24 cellular contexts compared by ENCODE assay signal in genomic region chr14:32342151-32342853, GRCh38. TPM values are rescaled to one million over a fixed set of nuclear protein-coding genes. Genes with fewer than 3 reads are reported as not detected.
DNase-seq lines count a peak whose midpoint lies in the region; ATAC-seq, FAIRE-seq and TF ChIP-seq lines count a peak whose summit lies in the region.
"Had no signal": no experiment of that assay in that cellular context is flagged by ENCODE, and none has a peak within 500 bp of the region (broad histone marks: within the 10 kb centered on the region; RNA-seq: fewer than 3 reads in every experiment).

No MANE protein-coding gene starts in this region.

- intact Hi-C loops in HepG2 (cut with micrococcal nuclease; ENCODE audit: unreplicated experiment) (no loop called here), right lobe of liver (cut with DNase I) (no loop called here)

- no peaks in the 10 kb centered on the region for H3K9me3 ChIP-seq in HepG2 (ENCODE audit: low read length)
- no peaks in the 10 kb centered on the region for H3K9me3 ChIP-seq in right lobe of liver
- H3K9me3 ChIP-seq in astrocyte (ENCODE audit: insufficient read depth, low read depth, low read length) = no peaks in the 10 kb centered on the region
- H3K9me3 ChIP-seq: adrenal gland, stomach had no signal

- H3K27ac ChIP-seq in HepG2 (ENCODE audit: extremely low read length, insufficient read depth, low read length) (no peak overlapping the region), right lobe of liver (no peak overlapping the region), astrocyte (ENCODE audit: low read depth, low read length) (no peak overlapping the region)
- H3K27ac ChIP-seq: adrenal gland, stomach had no signal

- H3K9me3 Mint-ChIP-seq in astrocyte (ENCODE audit: unreplicated experiment) (no peaks in the 10 kb centered on the region), chondrocyte (ENCODE audit: low read depth) (no peaks in the 10 kb centered on the region)
- H3K9me3 Mint-ChIP-seq: activated T-cell treated with anti-CD3 and anti-CD28 coated beads, Interleukin-2, amount 50 U/mL, for 4 hours; endodermal cell; type B pancreatic cell had no signal

- in situ Hi-C loops in HepG2 (cut with HindIII; ENCODE audit: extremely low pct_ligation_motif_present, low pct_unique_long_range_greater_than_20kb) = no loop called here

- no peak for TF ChIP-seq RAD21 in HepG2 (CRISPR knock-in tag; IDR thresholded peaks at IDR 0.05)

- H3K4me1 Mint-ChIP-seq in astrocyte (ENCODE audit: low read depth, unreplicated experiment) = peaks cover 19% of the 10 kb centered on the region
- peaks cover 25% of the 10 kb centered on the region for H3K4me1 Mint-ChIP-seq in chondrocyte (ENCODE audit: low read depth)
- H3K4me1 Mint-ChIP-seq: B cell; CD8-positive, alpha-beta memory T cell; endodermal cell had no signal

- H3K27me3 Mint-ChIP-seq in astrocyte (ENCODE audit: low read depth, unreplicated experiment) = no peaks in the 10 kb centered on the region
- no peaks in the 10 kb centered on the region for H3K27me3 Mint-ChIP-seq in chondrocyte (ENCODE audit: low read depth)
- H3K27me3 Mint-ChIP-seq: progenitor cell of endocrine pancreas, type B pancreatic cell had no signal

- H3K9ac ChIP-seq in HepG2 (ENCODE audit: insufficient read depth, low read depth, low read length) (no peak overlapping the region), astrocyte (ENCODE audit: low read length) (no peak overlapping the region)

- FAIRE-seq in HepG2 (lab: Jason Lieb, UNC) = no peak
- no peak for FAIRE-seq in astrocyte (lab: Jason Lieb, UNC)

- peaks cover 6% of the 10 kb centered on the region; the same call in 1 of the 2 replicates for H3K4me1 ChIP-seq in HepG2 (ENCODE audit: insufficient read depth, low read length)
- H3K4me1 ChIP-seq in right lobe of liver = no peaks in the 10 kb centered on the region
- H3K4me1 ChIP-seq in astrocyte (ENCODE audit: insufficient read depth, low read length) = no peaks in the 10 kb centered on the region
- H3K4me1 ChIP-seq: adrenal gland, stomach had no signal

- no peaks in the 10 kb centered on the region for H3K36me3 Mint-ChIP-seq in astrocyte (ENCODE audit: low read depth, unreplicated experiment)
- H3K36me3 Mint-ChIP-seq in chondrocyte (ENCODE audit: low read depth) = peaks cover 2% of the 10 kb centered on the region
- H3K36me3 Mint-ChIP-seq: CD8-positive, alpha-beta memory T cell; type B pancreatic cell had no signal

- no peak for TF ChIP-seq CTCF in HepG2 (CRISPR knock-in tag; IDR thresholded peaks at IDR 0.05)
- TF ChIP-seq CTCF in right lobe of liver (IDR thresholded peaks at IDR 0.05) = no peak
- TF ChIP-seq CTCF in astrocyte (IDR thresholded peaks at IDR 0.05; ENCODE audit: insufficient read depth, low read depth, low read length) = no peak
- TF ChIP-seq CTCF in chondrocyte (IDR thresholded peaks at IDR 0.05) = no peak

- no peak for TF ChIP-seq EP300 in HepG2 (IDR thresholded peaks at IDR 0.05; ENCODE audit: low read depth in 2 of 2, low read length in 2 of 2)
- no peak for TF ChIP-seq EP300 in HepG2 (CRISPR knock-in tag; IDR thresholded peaks at IDR 0.05; ENCODE audit: borderline replicate concordance)

- no peak overlapping the region for H3K4me3 ChIP-seq in HepG2 (replicated peaks in 1 of 3; ENCODE audit: insufficient read depth in 1 of 3, low read depth in 2 of 3, low read length in 3 of 3)
- no peak overlapping the region for H3K4me3 ChIP-seq in right lobe of liver
- no peak overlapping the region for H3K4me3 ChIP-seq in astrocyte (ENCODE audit: insufficient read depth, low read depth, low read length)
- H3K4me3 ChIP-seq: adrenal gland, stomach had no signal

- ATAC-seq in HepG2 (peak; percentile 42; the same call in 2 of the 3 replicates), right lobe of liver (no peak), GM18498 (IDR thresholded peaks at IDR 0.05; ENCODE audit: unreplicated experiment) (no peak)
- ATAC-seq: activated T-cell treated with anti-CD3 and anti-CD28 coated beads, Interleukin-2, amount 50 U/mL, for 4 hours had no signal

- TF ChIP-seq POLR2A in HepG2 (IDR thresholded peaks at IDR 0.05; ENCODE audit: insufficient read depth in 1 of 2, low read depth in 2 of 2, low read length in 2 of 2) (no peak), right lobe of liver (IDR thresholded peaks at IDR 0.05) (no peak)

- H3K4me2 ChIP-seq in HepG2 (ENCODE audit: low read depth, low read length) (no peak overlapping the region), astrocyte (ENCODE audit: low read length) (no peak overlapping the region)

- no peak for DNase-seq in HepG2 (ENCODE audit: low spot score)
- no peak for DNase-seq in right lobe of liver
- no peak for DNase-seq in astrocyte (ENCODE audit: low read depth)
- peak; percentile 89 for DNase-seq in kidney tubule cell (ENCODE audit: low spot score)
- no peak for DNase-seq in stimulated activated naive CD4-positive, alpha-beta T cell (lab: John Stamatoyannopoulos, UW)
- no peak for DNase-seq in activated CD4-positive, alpha-beta T cell treated with anti-CD3 and anti-CD28 coated beads, Interleukin-2, amount 50 U/mL, for 1 hour
- DNase-seq in chondrocyte (ENCODE audit: low spot score) = no peak
- DNase-seq: activated CD4-positive, alpha-beta T cell treated with anti-CD3 and anti-CD28 coated beads for 4 hours; activated naive CD4-positive, alpha-beta T cell treated with Interleukin-2 at 50 U/mL for 16 hours; activated T-cell treated with anti-CD3 and anti-CD28 coated beads, Interleukin-2, amount 50 U/mL, for 4 hours; adrenal gland; CD8-positive, alpha-beta memory T cell; cortex of kidney; DMS79 treated with DMSO at 0.1 percent for 48 hours; endodermal cell; islet precursor cell; NCI-H1436; NCI-H510A; stomach; T-helper 1 cell had no signal

- H3K27me3 ChIP-seq in HepG2 (ENCODE audit: control insufficient read depth in 1 of 2, insufficient read depth in 2 of 2, low read length in 2 of 2) = no peaks in the 10 kb centered on the region
- no peaks in the 10 kb centered on the region for H3K27me3 ChIP-seq in right lobe of liver
- no peaks in the 10 kb centered on the region for H3K27me3 ChIP-seq in astrocyte (ENCODE audit: insufficient read depth, low read length)
- H3K27me3 ChIP-seq: adrenal gland, stomach had no signal

- no TSS peak for BruUV-seq in HepG2 (replicated peaks; lab: Mats Ljungman, UMichigan)

- H3K36me3 ChIP-seq in HepG2 (replicated peaks in 1 of 2; ENCODE audit: control insufficient read depth in 1 of 2, insufficient read depth in 2 of 2, low read length in 2 of 2) = no peaks in the 10 kb centered on the region
- H3K36me3 ChIP-seq in right lobe of liver = no peaks in the 10 kb centered on the region
- H3K36me3 ChIP-seq in astrocyte (ENCODE audit: insufficient read depth, low read length) = no peaks in the 10 kb centered on the region
- H3K36me3 ChIP-seq: adrenal gland, stomach had no signal

- no peak overlapping the region for H3K4me3 Mint-ChIP-seq in astrocyte (ENCODE audit: unreplicated experiment)
- no peak overlapping the region for H3K4me3 Mint-ChIP-seq in chondrocyte (ENCODE audit: unreplicated experiment)
- H3K4me3 Mint-ChIP-seq: activated T-cell treated with anti-CD3 and anti-CD28 coated beads, Interleukin-2, amount 50 U/mL, for 4 hours; B cell; CD8-positive, alpha-beta memory T cell; endodermal cell; type B pancreatic cell had no signal

- H3K27ac Mint-ChIP-seq in astrocyte (ENCODE audit: unreplicated experiment) (peak overlapping the region; percentile 4), chondrocyte (ENCODE audit: unreplicated experiment) (no peak overlapping the region)
- H3K27ac Mint-ChIP-seq: B cell; CD8-positive, alpha-beta memory T cell; progenitor cell of endocrine pancreas; type B pancreatic cell had no signal

- H4K20me1 ChIP-seq in HepG2 (ENCODE audit: insufficient read depth, low read length) (no peaks in the 10 kb centered on the region), astrocyte (ENCODE audit: insufficient read depth, low read length) (no peaks in the 10 kb centered on the region)

- CTCF ChIA-PET in HepG2 (lab: Yijun Ruan, JAX; ENCODE audit: low intra/inter-chr PET ratio, low total read pairs) = no interaction called here

- H2AFZ ChIP-seq in HepG2 (ENCODE audit: low read length) (no peak overlapping the region), astrocyte (ENCODE audit: low read depth, low read length) (no peak overlapping the region)

- 27% methylated on average over 2 of the region's 2 CpGs for WGBS in HepG2 (ENCODE audit: low lambda C conversion rate)
- 95% methylated on average over 2 of the region's 2 CpGs for WGBS in right lobe of liver (ENCODE audit: insufficient coverage, low coverage, low lambda C conversion rate, missing lambda C conversion rate)

- H3K79me2 ChIP-seq in HepG2 (ENCODE audit: insufficient read depth, low read length) (no peaks in the 10 kb centered on the region), astrocyte (ENCODE audit: insufficient read depth, low read length) (no peaks in the 10 kb centered on the region)

- POLR2A ChIA-PET in HepG2 (lab: Yijun Ruan, JAX) = no interaction called here

TF ChIP-seq in HepG2, 621 proteins besides CTCF, POLR2A, EP300 and RAD21 (continues in another document):
- TF ChIP-seq MAFF (IDR thresholded peaks at IDR 0.05; ENCODE audit: low read depth, low read length) = peak; percentile 83

RNA-seq across cellular contexts. Expression of gene AKAP6, which starts 13.2 kb away (rescaled TPM):
- total RNA-seq in HepG2 (2016; rRNA removed; fragmentation: Illumina TruSeq; extraction: Trizol) (0.84 and 1.4 TPM in 2 replicates), right lobe of liver (1 to 10 TPM; 1.7 to 9.6 (median 4.3) TPM), astrocyte (2.8 and 3.4 TPM in 2 replicates), chondrocyte (3.5 to 4.3 TPM (median 3.6 TPM) in 3 replicates)
- 0.79 and 1.4 TPM in 2 replicates for total RNA-seq in HepG2 (2016; cell fraction: cytosol; rRNA removed; fragmentation: Illumina TruSeq; extraction: Trizol; ENCODE audit: low read depth)
- total RNA-seq in HepG2 (2016; cell fraction: insoluble cytoplasmic fraction; rRNA removed; fragmentation: Illumina TruSeq; extraction: Trizol) = 0.91 and 1.5 TPM in 2 replicates
- 0.62 and 0.86 TPM in 2 replicates for total RNA-seq in HepG2 (2016; cell fraction: membrane; rRNA removed; fragmentation: Illumina TruSeq; extraction: Trizol)
- total RNA-seq in HepG2 (2016; cell fraction: nucleus; rRNA removed; fragmentation: Illumina TruSeq; extraction: Trizol) = 1.4 and 5.7 TPM in 2 replicates
- polyA plus RNA-seq in HepG2 (2011; rRNA removed) = 0.51 and 1.4 TPM in 2 replicates
- 0.23 and 0.54 TPM in 2 replicates for polyA plus RNA-seq in HepG2 (2011; cell fraction: cytosol; rRNA removed)
- polyA plus RNA-seq in HepG2 (2011; cell fraction: nucleus; rRNA removed) = 1.2 and 1.6 TPM in 2 replicates
- polyA plus RNA-seq in HepG2 (2012) = 0.39 and 0.59 TPM in 2 replicates
- 0.08 and 0.09 TPM in 2 replicates for polyA plus RNA-seq in HepG2 (2016; cell fraction: cytosol; fragmentation: Illumina TruSeq; extraction: Trizol; ENCODE audit: low read depth)
- 0.33 and 0.58 TPM in 2 replicates for polyA plus RNA-seq in HepG2 (2016; cell fraction: insoluble cytoplasmic fraction; fragmentation: Illumina TruSeq; extraction: Trizol; ENCODE audit: low read depth)
- polyA plus RNA-seq in HepG2 (2016; cell fraction: membrane; fragmentation: Illumina TruSeq; extraction: Trizol; ENCODE audit: low read depth) = 0.02 and 0.40 TPM in 2 replicates
- polyA plus RNA-seq in HepG2 (2016; cell fraction: nucleus; fragmentation: Illumina TruSeq; extraction: Trizol; ENCODE audit: insufficient read depth, low read depth) = 0.48 and 0.79 TPM in 2 replicates
- 4.0 and 4.2 TPM in 2 replicates for polyA minus RNA-seq in HepG2 (2011; rRNA and poly(A)+ RNA removed; ENCODE audit: low replicate concordance)
- polyA minus RNA-seq in HepG2 (2011; cell fraction: cytosol; rRNA and poly(A)+ RNA removed) = 2.2 and 2.4 TPM in 2 replicates
- 9.5 and 13.1 TPM in 2 replicates for polyA minus RNA-seq in HepG2 (2011; cell fraction: nucleus; rRNA and poly(A)+ RNA removed)
